ENCODE assay signal across 1 cellular context in genomic region chr3:45907769-45908705, GRCh38.
TF ChIP-seq lines count a peak whose summit lies in the region.

No MANE protein-coding gene starts in this region.

TF ChIP-seq in GM12878, 131 proteins besides CTCF, POLR2A, EP300 and RAD21:
- no peak for TF ChIP-seq CREB1 (IDR thresholded peaks at IDR 0.05; ENCODE audit: low read depth)
- TF ChIP-seq KLF5 (IDR thresholded peaks at IDR 0.05; ENCODE audit: partially characterized antibody) = no peak
- peak; percentile 47; the same call in 1 of the 2 replicates for TF ChIP-seq ZNF687 (IDR thresholded peaks at IDR 0.05)
- TF ChIP-seq HCFC1 (IDR thresholded peaks at IDR 0.05; ENCODE audit: low read length) = no peak
TF ChIP-seq in GM12878: peak in this region for 1.
